8 cellular contexts compared by ENCODE assay signal in genomic region chr6:105994522-105995402, GRCh38.
DNase-seq lines count a peak whose midpoint lies in the region; ATAC-seq and TF ChIP-seq lines count a peak whose summit lies in the region.

No MANE protein-coding gene starts in this region.

- no peak overlapping the region for H2BK12ac ChIP-seq in neuronal stem cell (ENCODE audit: low read length)

- intact Hi-C loops in Panc1 (cut with micrococcal nuclease; ENCODE audit: unreplicated experiment), result loop anchor here (5.0 kb wide), 2 partner anchors 93 to 512 kb away; partner anchors contain the start of gene PRDM1

- H3K14ac ChIP-seq in neuronal stem cell (ENCODE audit: low read length), result no peak overlapping the region

- H2AK5ac ChIP-seq in neuronal stem cell (ENCODE audit: low read depth, low read length), result no peak overlapping the region

- H4K8ac ChIP-seq in neuronal stem cell (ENCODE audit: low read depth, low read length), result no peak overlapping the region

- no peak overlapping the region for H3K4ac ChIP-seq in neuronal stem cell (ENCODE audit: low read length)

- ATAC-seq in GM21529 (IDR thresholded peaks at IDR 0.05; ENCODE audit: unreplicated experiment) (peak; percentile 26), Panc1 (peak; percentile 35)

- no peak overlapping the region for H2BK120ac ChIP-seq in neuronal stem cell (ENCODE audit: low read depth, low read length)

- no CpG with 5 or more reads among the region's 60 CpGs for WGBS in neuronal stem cell (ENCODE audit: extremely low coverage in 2 of 2, insufficient read length in 2 of 2, insufficient replicate concordance in 1 of 2), 2 donors

- no peaks in the 10 kb centered on the region; the same call in 1 of the 2 replicates for H3K27me3 ChIP-seq in Panc1 (ENCODE audit: control insufficient read depth, insufficient read depth, low read length)
- H3K27me3 ChIP-seq in neuronal stem cell (ENCODE audit: control insufficient read depth in 3 of 3, insufficient read depth in 3 of 3, low read depth in 1 of 3, low read length in 3 of 3), result peaks cover 14 to 79% (median 54%) of the 10 kb centered on the region in 3 experiments

- BruUV-seq in Panc1 (replicated peaks; lab: Mats Ljungman, UMichigan), result no TSS peak

- H3K23ac ChIP-seq in neuronal stem cell (ENCODE audit: low read depth, low read length, poor library complexity), result peak overlapping the region; percentile 34

- H2BK15ac ChIP-seq in neuronal stem cell (ENCODE audit: low read length), result peak overlapping the region; percentile 5

- CTCF ChIA-PET in AG04449 (lab: Yijun Ruan, JAX) (no interaction called here), Panc1 (lab: Charles Lee) (no interaction called here)

- no peaks in the 10 kb centered on the region for H3K36me3 ChIP-seq in Panc1 (ENCODE audit: control insufficient read depth, insufficient read depth, low read length)
- H3K36me3 ChIP-seq in neuronal stem cell (replicated peaks in 1 of 2; ENCODE audit: control insufficient read depth in 2 of 2, insufficient read depth in 2 of 2, low read length in 2 of 2), result no peaks in the 10 kb centered on the region

- peaks cover 9% of the 10 kb centered on the region; the same call in 1 of the 2 replicates for H3K4me1 ChIP-seq in Panc1 (ENCODE audit: control insufficient read depth, insufficient read depth, low read length)
- H3K4me1 ChIP-seq in neuronal stem cell (ENCODE audit: control insufficient read depth in 2 of 2, insufficient read depth in 1 of 2, low read depth in 1 of 2, low read length in 2 of 2), result peaks cover 0 to 10% of the 10 kb centered on the region in 2 donors

- H3K9ac ChIP-seq in neuronal stem cell (ENCODE audit: low read depth, low read length, poor library complexity), result peak overlapping the region; percentile 74

- H3K4me3 ChIP-seq in AG04449 (ENCODE audit: low read depth, low read length) (peak overlapping the region; percentile 77), Panc1 (ENCODE audit: low read depth in 2 of 2, low read length in 2 of 2) (peak overlapping the region; percentile 49 to 60), neuronal stem cell (ENCODE audit: low read length in 2 of 2) (peak overlapping the region; percentile 32 to 72)

- no peaks in the 10 kb centered on the region for H3K79me1 ChIP-seq in neuronal stem cell (ENCODE audit: low read depth, low read length)

- POLR2A ChIA-PET in AG04449 (lab: Yijun Ruan, JAX) (interaction anchor here (0.7 to 1.0 kb wide), 3 partner anchors 8 to 260 kb away, joined by 3 to 5 read pairs (median 3); no protein-coding TSS in a partner anchor), Panc1 (lab: Charles Lee) (interaction anchor here (0.6 to 0.7 kb wide), 2 partner anchors 260 to 292 kb away, joined by 3 to 8 read pairs; no protein-coding TSS in a partner anchor)

- H3K9me3 ChIP-seq in Panc1 (ENCODE audit: control insufficient read depth, insufficient read depth, low read depth, low read length) (no peaks in the 10 kb centered on the region), neuronal stem cell (replicated peaks in 1 of 2; ENCODE audit: control insufficient read depth in 2 of 2, insufficient read depth in 1 of 2, low read depth in 1 of 2, low read length in 2 of 2) (peaks cover 0 to 12% of the 10 kb centered on the region in 2 donors)

- in situ Hi-C loops in Panc1 (cut with HindIII; ENCODE audit: low pct_unique_long_range_greater_than_20kb, low sequenced_read_pairs), result no loop called here

- peak overlapping the region; percentile 96 for H2AFZ ChIP-seq in neuronal stem cell (ENCODE audit: low read length)

- H2BK5ac ChIP-seq in neuronal stem cell (ENCODE audit: low read length), result no peak overlapping the region

- H4K91ac ChIP-seq in neuronal stem cell (ENCODE audit: low read depth, low read length, poor library complexity), result no peak overlapping the region

- TF ChIP-seq CTCF in AG04449 (IDR thresholded peaks at IDR 0.05; ENCODE audit: insufficient read depth, low read length, missing control alignments) (no peak), Panc1 (IDR thresholded peaks at IDR 0.05) (no peak)

- H3K27ac ChIP-seq in Panc1 (ENCODE audit: low read length) (peak overlapping the region; percentile 45; the same call in 1 of the 2 replicates), neuronal stem cell (replicated peaks; ENCODE audit: low read length) (no peak overlapping the region)

- peak overlapping the region; percentile 82 for H3K18ac ChIP-seq in neuronal stem cell (ENCODE audit: low read length)

- peak overlapping the region; percentile 74 for H3K4me2 ChIP-seq in neuronal stem cell (ENCODE audit: insufficient read depth, low read length, poor library complexity, severe bottlenecking)

- no peak for DNase-seq in AG04449 (ENCODE audit: low read depth, low spot score)
- no peak for DNase-seq in Panc1 (ENCODE audit: low read depth, low spot score)
- DNase-seq in activated gamma-delta T cell treated with Interleukin-2 at 50 U/mL for 16 hours, result peak; percentile 24
- DNase-seq in foreskin melanocyte, result peak; percentile 49
- peak; percentile 67 for DNase-seq in neuronal stem cell (ENCODE audit: low spot score)
- DNase-seq in ureter (ENCODE audit: low spot score), result peak; percentile 70
- no peak for DNase-seq in NCI-H1694 treated with DMSO at 0.1 percent for 48 hours (lab: John Stamatoyannopoulos, UW)

Comparison
In these comparisons a context has a peak if more than half of its experiments do, and no peak if none do; other contexts are left out.
1. DNase-seq: peak in activated gamma-delta T cell treated with Interleukin-2 at 50 U/mL for 16 hours (single experiment), foreskin melanocyte (single experiment), neuronal stem cell (single experiment) and ureter (single experiment); none in AG04449 (single experiment), Panc1 (single experiment) and NCI-H1694 treated with DMSO at 0.1 percent for 48 hours (single experiment).
2. Peak in every context shown above with its lines, with median percentiles within 50 percentile points of each other: H3K4me3 ChIP-seq.